ENCODE assay signal across 1 cellular context in the genomic region with DNA sequence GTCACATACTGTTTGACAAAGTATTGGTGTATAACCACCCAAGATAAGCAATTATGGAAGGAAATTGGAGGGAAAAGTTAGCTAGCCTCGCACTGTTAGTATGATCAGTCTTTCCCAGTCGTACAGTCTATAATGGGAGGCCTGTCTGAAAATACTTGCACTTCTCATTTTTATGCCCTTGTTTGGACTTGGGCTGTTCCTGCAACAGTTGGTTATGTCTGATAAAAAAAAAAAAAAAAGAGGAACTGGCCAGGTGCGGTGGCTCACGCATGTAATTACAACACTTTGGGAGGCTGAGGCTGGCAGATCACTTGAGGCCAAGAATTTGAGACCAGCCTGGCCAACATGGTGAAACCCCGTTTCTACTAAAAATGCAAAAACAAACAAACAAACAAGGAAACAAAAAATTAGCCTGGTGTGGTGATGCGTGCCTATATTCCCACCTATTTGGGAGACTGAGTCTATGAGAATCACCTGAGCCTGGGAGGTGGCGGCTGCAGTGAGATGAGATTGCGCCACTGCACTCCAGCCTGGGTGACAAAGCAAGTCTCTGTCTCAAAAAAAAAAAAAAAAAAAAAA.
TF ChIP-seq lines count a peak whose summit lies in the region.

No MANE protein-coding gene starts in this region.

TF ChIP-seq in K562, 482 proteins besides CTCF, POLR2A, EP300 and RAD21 (continued from another document and continues in another):
- TF ChIP-seq, protein P1, sequence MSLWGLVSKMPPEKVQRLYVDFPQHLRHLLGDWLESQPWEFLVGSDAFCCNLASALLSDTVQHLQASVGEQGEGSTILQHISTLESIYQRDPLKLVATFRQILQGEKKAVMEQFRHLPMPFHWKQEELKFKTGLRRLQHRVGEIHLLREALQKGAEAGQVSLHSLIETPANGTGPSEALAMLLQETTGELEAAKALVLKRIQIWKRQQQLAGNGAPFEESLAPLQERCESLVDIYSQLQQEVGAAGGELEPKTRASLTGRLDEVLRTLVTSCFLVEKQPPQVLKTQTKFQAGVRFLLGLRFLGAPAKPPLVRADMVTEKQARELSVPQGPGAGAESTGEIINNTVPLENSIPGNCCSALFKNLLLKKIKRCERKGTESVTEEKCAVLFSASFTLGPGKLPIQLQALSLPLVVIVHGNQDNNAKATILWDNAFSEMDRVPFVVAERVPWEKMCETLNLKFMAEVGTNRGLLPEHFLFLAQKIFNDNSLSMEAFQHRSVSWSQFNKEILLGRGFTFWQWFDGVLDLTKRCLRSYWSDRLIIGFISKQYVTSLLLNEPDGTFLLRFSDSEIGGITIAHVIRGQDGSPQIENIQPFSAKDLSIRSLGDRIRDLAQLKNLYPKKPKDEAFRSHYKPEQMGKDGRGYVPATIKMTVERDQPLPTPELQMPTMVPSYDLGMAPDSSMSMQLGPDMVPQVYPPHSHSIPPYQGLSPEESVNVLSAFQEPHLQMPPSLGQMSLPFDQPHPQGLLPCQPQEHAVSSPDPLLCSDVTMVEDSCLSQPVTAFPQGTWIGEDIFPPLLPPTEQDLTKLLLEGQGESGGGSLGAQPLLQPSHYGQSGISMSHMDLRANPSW (CRISPR knock-in tag; IDR thresholded peaks at IDR 0.05) = 0 out of 2 replicates have a peak, but pooled peaks have one; percentile 16
- TF ChIP-seq MAFF (IDR thresholded peaks at IDR 0.05; ENCODE audit: low read length) = no peak
- TF ChIP-seq, protein P2, sequence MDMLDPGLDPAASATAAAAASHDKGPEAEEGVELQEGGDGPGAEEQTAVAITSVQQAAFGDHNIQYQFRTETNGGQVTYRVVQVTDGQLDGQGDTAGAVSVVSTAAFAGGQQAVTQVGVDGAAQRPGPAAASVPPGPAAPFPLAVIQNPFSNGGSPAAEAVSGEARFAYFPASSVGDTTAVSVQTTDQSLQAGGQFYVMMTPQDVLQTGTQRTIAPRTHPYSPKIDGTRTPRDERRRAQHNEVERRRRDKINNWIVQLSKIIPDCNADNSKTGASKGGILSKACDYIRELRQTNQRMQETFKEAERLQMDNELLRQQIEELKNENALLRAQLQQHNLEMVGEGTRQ (CRISPR knock-in tag; IDR thresholded peaks at IDR 0.05) = no peak
- peak; percentile 79; the same call in 1 of the 2 replicates for TF ChIP-seq ZNF589 (CRISPR knock-in tag; IDR thresholded peaks at IDR 0.05; ENCODE audit: low read depth)
- TF ChIP-seq HMG20A (CRISPR knock-in tag; conservative IDR thresholded peaks at IDR 0.05) = no peak
- peak; percentile 97 for TF ChIP-seq SMAD4 (CRISPR knock-in tag; conservative IDR thresholded peaks at IDR 0.05)
- no peak for TF ChIP-seq ZNF764 (CRISPR knock-in tag; IDR thresholded peaks at IDR 0.05; ENCODE audit: low read depth)
- TF ChIP-seq, protein P3, sequence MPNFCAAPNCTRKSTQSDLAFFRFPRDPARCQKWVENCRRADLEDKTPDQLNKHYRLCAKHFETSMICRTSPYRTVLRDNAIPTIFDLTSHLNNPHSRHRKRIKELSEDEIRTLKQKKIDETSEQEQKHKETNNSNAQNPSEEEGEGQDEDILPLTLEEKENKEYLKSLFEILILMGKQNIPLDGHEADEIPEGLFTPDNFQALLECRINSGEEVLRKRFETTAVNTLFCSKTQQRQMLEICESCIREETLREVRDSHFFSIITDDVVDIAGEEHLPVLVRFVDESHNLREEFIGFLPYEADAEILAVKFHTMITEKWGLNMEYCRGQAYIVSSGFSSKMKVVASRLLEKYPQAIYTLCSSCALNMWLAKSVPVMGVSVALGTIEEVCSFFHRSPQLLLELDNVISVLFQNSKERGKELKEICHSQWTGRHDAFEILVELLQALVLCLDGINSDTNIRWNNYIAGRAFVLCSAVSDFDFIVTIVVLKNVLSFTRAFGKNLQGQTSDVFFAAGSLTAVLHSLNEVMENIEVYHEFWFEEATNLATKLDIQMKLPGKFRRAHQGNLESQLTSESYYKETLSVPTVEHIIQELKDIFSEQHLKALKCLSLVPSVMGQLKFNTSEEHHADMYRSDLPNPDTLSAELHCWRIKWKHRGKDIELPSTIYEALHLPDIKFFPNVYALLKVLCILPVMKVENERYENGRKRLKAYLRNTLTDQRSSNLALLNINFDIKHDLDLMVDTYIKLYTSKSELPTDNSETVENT (CRISPR knock-in tag; IDR thresholded peaks at IDR 0.05) = no peak
- TF ChIP-seq SRF (CRISPR knock-in tag; IDR thresholded peaks at IDR 0.05) = peak; percentile 87 to 98; a peak in 3 of 4 replicates
- TF ChIP-seq ZFPM2 (CRISPR knock-in tag; IDR thresholded peaks at IDR 0.05) = no peak
- peak; percentile 89 for TF ChIP-seq SMARCA4 (IDR thresholded peaks at IDR 0.05)
- TF ChIP-seq, protein P4, sequence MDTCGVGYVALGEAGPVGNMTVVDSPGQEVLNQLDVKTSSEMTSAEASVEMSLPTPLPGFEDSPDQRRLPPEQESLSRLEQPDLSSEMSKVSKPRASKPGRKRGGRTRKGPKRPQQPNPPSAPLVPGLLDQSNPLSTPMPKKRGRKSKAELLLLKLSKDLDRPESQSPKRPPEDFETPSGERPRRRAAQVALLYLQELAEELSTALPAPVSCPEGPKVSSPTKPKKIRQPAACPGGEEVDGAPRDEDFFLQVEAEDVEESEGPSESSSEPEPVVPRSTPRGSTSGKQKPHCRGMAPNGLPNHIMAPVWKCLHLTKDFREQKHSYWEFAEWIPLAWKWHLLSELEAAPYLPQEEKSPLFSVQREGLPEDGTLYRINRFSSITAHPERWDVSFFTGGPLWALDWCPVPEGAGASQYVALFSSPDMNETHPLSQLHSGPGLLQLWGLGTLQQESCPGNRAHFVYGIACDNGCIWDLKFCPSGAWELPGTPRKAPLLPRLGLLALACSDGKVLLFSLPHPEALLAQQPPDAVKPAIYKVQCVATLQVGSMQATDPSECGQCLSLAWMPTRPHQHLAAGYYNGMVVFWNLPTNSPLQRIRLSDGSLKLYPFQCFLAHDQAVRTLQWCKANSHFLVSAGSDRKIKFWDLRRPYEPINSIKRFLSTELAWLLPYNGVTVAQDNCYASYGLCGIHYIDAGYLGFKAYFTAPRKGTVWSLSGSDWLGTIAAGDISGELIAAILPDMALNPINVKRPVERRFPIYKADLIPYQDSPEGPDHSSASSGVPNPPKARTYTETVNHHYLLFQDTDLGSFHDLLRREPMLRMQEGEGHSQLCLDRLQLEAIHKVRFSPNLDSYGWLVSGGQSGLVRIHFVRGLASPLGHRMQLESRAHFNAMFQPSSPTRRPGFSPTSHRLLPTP (IDR thresholded peaks at IDR 0.05; ENCODE audit: borderline replicate concordance, extremely low read depth, insufficient read length) = no peak
- TF ChIP-seq CXXC5 (CRISPR knock-in tag; IDR thresholded peaks at IDR 0.05) = peak; percentile 96
- TF ChIP-seq MEF2A (IDR thresholded peaks at IDR 0.05; ENCODE audit: control insufficient read depth, low read depth, low read length) = no peak; the same call in 1 of the 2 replicates
- no peak for TF ChIP-seq ZBTB1 (CRISPR knock-in tag; IDR thresholded peaks at IDR 0.05; ENCODE audit: borderline replicate concordance, low read depth)
- no peak for TF ChIP-seq NELFE (IDR thresholded peaks at IDR 0.05; ENCODE audit: insufficient read depth, insufficient read length)
- TF ChIP-seq MAFK (IDR thresholded peaks at IDR 0.05; ENCODE audit: low read length) = no peak; the same call in 1 of the 2 replicates
- TF ChIP-seq, protein P5, sequence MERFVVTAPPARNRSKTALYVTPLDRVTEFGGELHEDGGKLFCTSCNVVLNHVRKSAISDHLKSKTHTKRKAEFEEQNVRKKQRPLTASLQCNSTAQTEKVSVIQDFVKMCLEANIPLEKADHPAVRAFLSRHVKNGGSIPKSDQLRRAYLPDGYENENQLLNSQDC (CRISPR knock-in tag; IDR thresholded peaks at IDR 0.05) = no peak
- TF ChIP-seq, protein P6, sequence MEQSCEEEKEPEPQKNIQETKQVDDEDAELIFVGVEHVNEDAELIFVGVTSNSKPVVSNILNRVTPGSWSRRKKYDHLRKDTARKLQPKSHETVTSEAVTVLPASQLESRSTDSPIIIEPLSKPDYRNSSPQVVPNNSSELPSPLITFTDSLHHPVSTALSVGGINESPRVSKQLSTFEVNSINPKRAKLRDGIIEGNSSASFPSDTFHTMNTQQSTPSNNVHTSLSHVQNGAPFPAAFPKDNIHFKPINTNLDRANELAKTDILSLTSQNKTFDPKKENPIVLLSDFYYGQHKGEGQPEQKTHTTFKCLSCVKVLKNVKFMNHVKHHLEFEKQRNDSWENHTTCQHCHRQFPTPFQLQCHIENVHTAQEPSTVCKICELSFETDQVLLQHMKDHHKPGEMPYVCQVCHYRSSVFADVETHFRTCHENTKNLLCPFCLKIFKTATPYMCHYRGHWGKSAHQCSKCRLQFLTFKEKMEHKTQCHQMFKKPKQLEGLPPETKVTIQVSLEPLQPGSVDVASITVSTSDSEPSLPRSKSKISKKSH (CRISPR knock-in tag; IDR thresholded peaks at IDR 0.05) = no peak
- TF ChIP-seq ERF (CRISPR knock-in tag; IDR thresholded peaks at IDR 0.05) = no peak
- TF ChIP-seq, protein P7, sequence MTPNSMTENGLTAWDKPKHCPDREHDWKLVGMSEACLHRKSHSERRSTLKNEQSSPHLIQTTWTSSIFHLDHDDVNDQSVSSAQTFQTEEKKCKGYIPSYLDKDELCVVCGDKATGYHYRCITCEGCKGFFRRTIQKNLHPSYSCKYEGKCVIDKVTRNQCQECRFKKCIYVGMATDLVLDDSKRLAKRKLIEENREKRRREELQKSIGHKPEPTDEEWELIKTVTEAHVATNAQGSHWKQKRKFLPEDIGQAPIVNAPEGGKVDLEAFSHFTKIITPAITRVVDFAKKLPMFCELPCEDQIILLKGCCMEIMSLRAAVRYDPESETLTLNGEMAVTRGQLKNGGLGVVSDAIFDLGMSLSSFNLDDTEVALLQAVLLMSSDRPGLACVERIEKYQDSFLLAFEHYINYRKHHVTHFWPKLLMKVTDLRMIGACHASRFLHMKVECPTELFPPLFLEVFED (CRISPR knock-in tag; conservative IDR thresholded peaks at IDR 0.05) = no peak
- TF ChIP-seq ZNF24 (IDR thresholded peaks at IDR 0.05) = no peak; the same call in 1 of the 2 replicates
- TF ChIP-seq, protein P8, sequence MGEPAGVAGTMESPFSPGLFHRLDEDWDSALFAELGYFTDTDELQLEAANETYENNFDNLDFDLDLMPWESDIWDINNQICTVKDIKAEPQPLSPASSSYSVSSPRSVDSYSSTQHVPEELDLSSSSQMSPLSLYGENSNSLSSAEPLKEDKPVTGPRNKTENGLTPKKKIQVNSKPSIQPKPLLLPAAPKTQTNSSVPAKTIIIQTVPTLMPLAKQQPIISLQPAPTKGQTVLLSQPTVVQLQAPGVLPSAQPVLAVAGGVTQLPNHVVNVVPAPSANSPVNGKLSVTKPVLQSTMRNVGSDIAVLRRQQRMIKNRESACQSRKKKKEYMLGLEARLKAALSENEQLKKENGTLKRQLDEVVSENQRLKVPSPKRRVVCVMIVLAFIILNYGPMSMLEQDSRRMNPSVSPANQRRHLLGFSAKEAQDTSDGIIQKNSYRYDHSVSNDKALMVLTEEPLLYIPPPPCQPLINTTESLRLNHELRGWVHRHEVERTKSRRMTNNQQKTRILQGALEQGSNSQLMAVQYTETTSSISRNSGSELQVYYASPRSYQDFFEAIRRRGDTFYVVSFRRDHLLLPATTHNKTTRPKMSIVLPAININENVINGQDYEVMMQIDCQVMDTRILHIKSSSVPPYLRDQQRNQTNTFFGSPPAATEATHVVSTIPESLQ (CRISPR knock-in tag; IDR thresholded peaks at IDR 0.05) = no peak
- TF ChIP-seq NCOA1 (IDR thresholded peaks at IDR 0.05; ENCODE audit: low read depth) = peak; percentile 76
- TF ChIP-seq ZNF316 (IDR thresholded peaks at IDR 0.05) = 0 out of 2 replicates have a peak, but pooled peaks have one; percentile 33
- peak; percentile 61; the same call in 1 of the 2 replicates for TF ChIP-seq C11orf30 (IDR thresholded peaks at IDR 0.05; ENCODE audit: low read depth)
- TF ChIP-seq ZZZ3 (IDR thresholded peaks at IDR 0.05) = no peak
- TF ChIP-seq, protein P9, sequence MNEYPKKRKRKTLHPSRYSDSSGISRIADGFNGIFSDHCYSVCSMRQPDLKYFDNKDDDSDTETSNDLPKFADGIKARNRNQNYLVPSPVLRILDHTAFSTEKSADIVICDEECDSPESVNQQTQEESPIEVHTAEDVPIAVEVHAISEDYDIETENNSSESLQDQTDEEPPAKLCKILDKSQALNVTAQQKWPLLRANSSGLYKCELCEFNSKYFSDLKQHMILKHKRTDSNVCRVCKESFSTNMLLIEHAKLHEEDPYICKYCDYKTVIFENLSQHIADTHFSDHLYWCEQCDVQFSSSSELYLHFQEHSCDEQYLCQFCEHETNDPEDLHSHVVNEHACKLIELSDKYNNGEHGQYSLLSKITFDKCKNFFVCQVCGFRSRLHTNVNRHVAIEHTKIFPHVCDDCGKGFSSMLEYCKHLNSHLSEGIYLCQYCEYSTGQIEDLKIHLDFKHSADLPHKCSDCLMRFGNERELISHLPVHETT (CRISPR knock-in tag; conservative IDR thresholded peaks at IDR 0.05 in 1 of 2, IDR thresholded peaks at IDR 0.05 in 1 of 2) = peak in 1 of 2 experiments; percentile 70; a peak in 1 of 4 replicates
- no peak for TF ChIP-seq EWSR1 (IDR thresholded peaks at IDR 0.05; ENCODE audit: borderline replicate concordance, low read depth, partially characterized antibody)
- peak; percentile 58 for TF ChIP-seq FOSL1 (tag; conservative IDR thresholded peaks at IDR 0.05)
- 0 out of 2 replicates have a peak, but pooled peaks have one; percentile 57 for TF ChIP-seq ELF4 (CRISPR knock-in tag; IDR thresholded peaks at IDR 0.05)
- TF ChIP-seq BHLHE40 (IDR thresholded peaks at IDR 0.05; ENCODE audit: low read length) = peak; percentile 51; the same call in 1 of the 2 replicates
- 0 out of 4 replicates have a peak, but pooled peaks of 1 of the 2 experiments have one; percentile 22 for TF ChIP-seq ETV6 (IDR thresholded peaks at IDR 0.05; ENCODE audit: borderline replicate concordance in 1 of 2, low read depth in 2 of 2, low read length in 1 of 2)
- TF ChIP-seq ETV6 (CRISPR knock-in tag; IDR thresholded peaks at IDR 0.05; ENCODE audit: borderline replicate concordance) = no peak
- no peak for TF ChIP-seq SIN3A (IDR thresholded peaks at IDR 0.05; ENCODE audit: borderline replicate concordance in 2 of 2, control insufficient read depth in 1 of 2, low read depth in 2 of 2, low read length in 2 of 2)
- TF ChIP-seq CHD4 (IDR thresholded peaks at IDR 0.05; ENCODE audit: insufficient read depth, insufficient replicate concordance, low read depth, low read length, poor library complexity, severe bottlenecking) = no peak
- TF ChIP-seq, protein P10, sequence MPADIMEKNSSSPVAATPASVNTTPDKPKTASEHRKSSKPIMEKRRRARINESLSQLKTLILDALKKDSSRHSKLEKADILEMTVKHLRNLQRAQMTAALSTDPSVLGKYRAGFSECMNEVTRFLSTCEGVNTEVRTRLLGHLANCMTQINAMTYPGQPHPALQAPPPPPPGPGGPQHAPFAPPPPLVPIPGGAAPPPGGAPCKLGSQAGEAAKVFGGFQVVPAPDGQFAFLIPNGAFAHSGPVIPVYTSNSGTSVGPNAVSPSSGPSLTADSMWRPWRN (IDR thresholded peaks at IDR 0.05; ENCODE audit: low read depth) = peak; percentile 83; the same call in 1 of the 2 replicates
- TF ChIP-seq TRIM28 (IDR thresholded peaks at IDR 0.05) = no peak
- no peak for TF ChIP-seq PCBP2 (IDR thresholded peaks at IDR 0.05; ENCODE audit: low read depth, low read length, poor library complexity, severe bottlenecking)
- no peak for TF ChIP-seq SUPT5H (IDR thresholded peaks at IDR 0.05)
- TF ChIP-seq, protein P11, sequence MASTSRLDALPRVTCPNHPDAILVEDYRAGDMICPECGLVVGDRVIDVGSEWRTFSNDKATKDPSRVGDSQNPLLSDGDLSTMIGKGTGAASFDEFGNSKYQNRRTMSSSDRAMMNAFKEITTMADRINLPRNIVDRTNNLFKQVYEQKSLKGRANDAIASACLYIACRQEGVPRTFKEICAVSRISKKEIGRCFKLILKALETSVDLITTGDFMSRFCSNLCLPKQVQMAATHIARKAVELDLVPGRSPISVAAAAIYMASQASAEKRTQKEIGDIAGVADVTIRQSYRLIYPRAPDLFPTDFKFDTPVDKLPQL (IDR thresholded peaks at IDR 0.05; ENCODE audit: extremely low read depth, insufficient read length) = no peak
